9 cellular contexts compared by ENCODE assay signal in the genomic region with DNA sequence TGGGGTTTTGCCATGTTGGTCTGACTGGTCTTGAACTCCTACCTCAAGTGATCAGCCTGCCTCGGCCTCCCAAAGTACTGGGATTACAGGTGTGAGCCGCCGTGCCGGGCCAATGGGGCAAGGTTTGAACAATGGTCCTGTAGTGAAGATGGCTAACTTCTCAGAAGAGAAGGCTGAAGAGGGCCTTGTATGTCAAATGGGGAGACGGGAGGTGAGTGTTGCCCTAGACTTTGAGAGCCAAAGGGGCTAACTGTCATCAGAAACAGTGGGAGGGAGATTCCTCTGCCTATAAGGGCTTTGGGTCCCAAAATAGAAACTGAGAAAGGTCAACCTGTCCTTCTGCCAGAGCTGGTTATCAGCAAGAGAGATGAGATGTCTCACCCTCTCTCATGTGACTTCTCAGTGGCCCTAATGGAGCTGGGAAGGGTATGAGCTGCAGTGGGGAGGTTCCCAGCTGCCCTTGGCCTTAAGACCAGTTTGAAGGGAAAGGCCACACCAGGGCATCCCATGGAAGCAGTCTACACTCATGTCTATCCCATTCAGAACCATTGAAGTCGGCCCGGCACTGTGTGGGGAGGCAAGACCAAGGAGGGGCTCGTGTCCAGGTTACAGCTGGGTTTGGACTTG. TPM values are rescaled to one million over a fixed set of nuclear protein-coding genes. Genes with fewer than 3 reads are reported as not detected.
A peak's percentile ranks its signal among the peaks of the same experiment; 100 is the strongest.
DNase-seq lines count a peak whose midpoint lies in the region; ATAC-seq, FAIRE-seq and TF ChIP-seq lines count a peak whose summit lies in the region.
"Had no signal": no experiment of that assay in that cellular context is flagged by ENCODE, and none has a peak within 500 bp of the region (broad histone marks: within the 10 kb centered on the region; RNA-seq: fewer than 3 reads in every experiment).

No MANE protein-coding gene starts in this region.

- no peaks in the 10 kb centered on the region for H3K9me3 ChIP-seq in CD8-positive, alpha-beta memory T cell (ENCODE audit: low read length)
- H3K9me3 ChIP-seq in OCI-LY3 (ENCODE audit: insufficient read depth, low read length): no peaks in the 10 kb centered on the region
- H3K9me3 ChIP-seq in H1 (ENCODE audit: insufficient read depth in 2 of 2, low read depth in 1 of 2, low read length in 1 of 2): no peaks in the 10 kb centered on the region
- no peaks in the 10 kb centered on the region for H3K9me3 ChIP-seq in neutrophil

- no peak overlapping the region for H3K23ac ChIP-seq in H1 (ENCODE audit: insufficient read length)

- H2BK20ac ChIP-seq in H1 (ENCODE audit: low read length): no peak overlapping the region

- H3K4me1 Mint-ChIP-seq in CD8-positive, alpha-beta memory T cell: peaks cover 46 to 55% (median 48%) of the 10 kb centered on the region in 3 donors

- H2AK5ac ChIP-seq in H1 (ENCODE audit: low read depth, low read length): no peak overlapping the region

- H3K18ac ChIP-seq in H1 (ENCODE audit: extremely low read depth, low read length): no peak overlapping the region

- H3K27me3 ChIP-seq in CD8-positive, alpha-beta memory T cell (ENCODE audit: insufficient read depth, low read length, poor library complexity, severe bottlenecking): no peaks in the 10 kb centered on the region
- no peaks in the 10 kb centered on the region for H3K27me3 ChIP-seq in OCI-LY3 (ENCODE audit: low read depth, low read length)
- H3K27me3 ChIP-seq in H1 (replicated peaks in 1 of 4; ENCODE audit: control insufficient read depth in 3 of 4, extremely low read depth in 1 of 4, insufficient read depth in 3 of 4, low read length in 3 of 4): no peaks in the 10 kb centered on the region
- H3K27me3 ChIP-seq in neutrophil: no peaks in the 10 kb centered on the region

- TF ChIP-seq CTCF in OCI-LY3 (IDR thresholded peaks at IDR 0.05; ENCODE audit: low read depth, low read length) (no peak), H1 (IDR thresholded peaks at IDR 0.05; ENCODE audit: control extremely low read depth in 1 of 3, insufficient read depth in 1 of 3, low read depth in 1 of 3, low read length in 3 of 3) (no peak), neutrophil (IDR thresholded peaks at IDR 0.05) (no peak)

- H3K79me2 ChIP-seq in OCI-LY3 (ENCODE audit: low read length) (peaks cover 35% of the 10 kb centered on the region), H1 (ENCODE audit: control insufficient read depth in 1 of 2, insufficient read depth in 2 of 2, low read length in 2 of 2) (peaks cover 0 to 29% of the 10 kb centered on the region in 2 experiments; a peak in 3 of 4 replicates)

- H2AFZ ChIP-seq in OCI-LY3 (ENCODE audit: low read depth, low read length) (no peak overlapping the region), H1 (ENCODE audit: low read length) (no peak overlapping the region)

- H4K5ac ChIP-seq in H1 (ENCODE audit: insufficient read length, low read depth, low read length): peak overlapping the region; percentile 26

- no peak overlapping the region for H3K56ac ChIP-seq in H1 (replicated peaks; ENCODE audit: insufficient read length, low read depth, low read length)

- WGBS in H1 (ENCODE audit: extremely low coverage in 1 of 2, insufficient coverage in 1 of 2, insufficient read length in 1 of 2, insufficient replicate concordance in 2 of 2, low coverage in 1 of 2, low lambda C conversion rate in 2 of 2, missing lambda C conversion rate in 1 of 2), 2 experiments: 96% methylated on average over 8 of the region's 8 CpGs; no CpG with 5 or more reads in 1 of the 2 experiments

- peak overlapping the region; percentile 90 for H3K4me3 ChIP-seq in CD8-positive, alpha-beta memory T cell (ENCODE audit: low read length)
- H3K4me3 ChIP-seq in OCI-LY3 (ENCODE audit: low read length) (peak overlapping the region; percentile 100), H1 (ENCODE audit: extremely low read depth in 1 of 4, insufficient read depth in 2 of 4, low read depth in 3 of 4, low read length in 4 of 4) (0 out of 8 replicates have a peak overlapping the region, but pooled peaks of 1 of the 4 experiments have one; percentile 2), neutrophil (ENCODE audit: low read depth in 1 of 2, low read length in 1 of 2) (peak overlapping the region; percentile 76 to 96)

- H3K79me1 ChIP-seq in H1 (ENCODE audit: low read depth, low read length): no peaks in the 10 kb centered on the region; the same call in 1 of the 2 replicates

- peak overlapping the region; percentile 93 for H3K27ac ChIP-seq in CD8-positive, alpha-beta memory T cell (ENCODE audit: low read depth, low read length)
- H3K27ac ChIP-seq in OCI-LY3 (ENCODE audit: low read length) (peak overlapping the region; percentile 99), H1 (ENCODE audit: low read depth, low read length) (no peak overlapping the region), neutrophil (peak overlapping the region; percentile 98)

- no peak overlapping the region for H3K14ac ChIP-seq in H1 (ENCODE audit: insufficient read length)

- POLR2A ChIA-PET in CD8-positive, alpha-beta memory T cell (lab: Charles Lee): interaction anchor here (3.2 kb wide), 1 partner anchor 100 kb away, joined by 23 read pairs; the partner anchor contains the start of gene VDAC2
- POLR2A ChIA-PET in H1 (lab: Charles Lee; ENCODE audit: partially characterized antibody): interaction anchor here (2.0 to 2.3 kb wide), 2 partner anchors 9 to 10 kb away, joined by 4 to 7 read pairs; no protein-coding TSS in a partner anchor

- CTCF ChIA-PET in CD8-positive, alpha-beta memory T cell (lab: Charles Lee): interaction anchor here (1.0 to 2.0 kb wide), 3 partner anchors 10 to 866 kb away, joined by 4 to 8 read pairs (median 5); no protein-coding TSS in a partner anchor
- CTCF ChIA-PET in H1 (lab: Charles Lee; ENCODE audit: partially characterized antibody): interaction anchor here (0.7 to 3.1 kb wide), 9 partner anchors 12 to 151 kb away, joined by 3 to 11 read pairs (median 4); partner anchors contain the start of gene COMTD1

- no peak for ATAC-seq in GM18502 (IDR thresholded peaks at IDR 0.05; ENCODE audit: poor library complexity, unreplicated experiment)

- H3K27ac Mint-ChIP-seq in CD8-positive, alpha-beta memory T cell: peak overlapping the region; percentile 89 to 98 (median 95)

- no peak overlapping the region for H2BK120ac ChIP-seq in H1 (replicated peaks; ENCODE audit: low read depth, low read length)

- H3K9me3 Mint-ChIP-seq in CD8-positive, alpha-beta memory T cell: no peaks in the 10 kb centered on the region

- no peak overlapping the region for H4K91ac ChIP-seq in H1 (replicated peaks; ENCODE audit: insufficient read length, low read length)

- H3K4me2 ChIP-seq in OCI-LY3 (ENCODE audit: low read length) (peak overlapping the region; percentile 80), H1 (ENCODE audit: insufficient read depth in 1 of 2, low read depth in 2 of 2, low read length in 2 of 2) (peak overlapping the region; percentile 68 to 84; a peak in 2 of 4 replicates)

- H3K4ac ChIP-seq in H1 (replicated peaks; ENCODE audit: insufficient read length, low read depth, low read length): no peak overlapping the region

- FAIRE-seq in H1 (lab: Jason Lieb, UNC): no peak

- H3K36me3 Mint-ChIP-seq in CD8-positive, alpha-beta memory T cell: peaks cover 0 to 14% (median 2%) of the 10 kb centered on the region in 3 donors

- TF ChIP-seq RAD21 in H1 (IDR thresholded peaks at IDR 0.05 in 1 of 2, conservative IDR thresholded peaks at IDR 0.05 in 1 of 2; ENCODE audit: low read depth in 2 of 2, low read length in 2 of 2): no peak

- no peaks in the 10 kb centered on the region for H3K27me3 Mint-ChIP-seq in CD8-positive, alpha-beta memory T cell

- no peak overlapping the region for H2BK12ac ChIP-seq in H1 (ENCODE audit: low read depth, low read length)

- H3K4me1 ChIP-seq in CD8-positive, alpha-beta memory T cell (ENCODE audit: insufficient read depth, low read length): peaks cover 37% of the 10 kb centered on the region
- peaks cover 13% of the 10 kb centered on the region; the same call in 1 of the 2 replicates for H3K4me1 ChIP-seq in OCI-LY3 (ENCODE audit: low read length)
- H3K4me1 ChIP-seq in H1 (replicated peaks in 1 of 4; ENCODE audit: control insufficient read depth in 3 of 4, insufficient read depth in 4 of 4, low read length in 3 of 4): peaks cover 0 to 13% (median 8%) of the 10 kb centered on the region in 4 experiments; a peak in 6 of 7 replicates
- peaks cover 76 to 79% of the 10 kb centered on the region in 2 experiments for H3K4me1 ChIP-seq in neutrophil (ENCODE audit: control insufficient read depth in 1 of 2, insufficient read depth in 1 of 2, low read depth in 1 of 2, low read length in 1 of 2)

- H4K8ac ChIP-seq in H1 (ENCODE audit: extremely low read depth, insufficient read depth, low read length): no peak overlapping the region

- H3K36me3 ChIP-seq in CD8-positive, alpha-beta memory T cell (ENCODE audit: insufficient read depth, low read length): no peaks in the 10 kb centered on the region
- H3K36me3 ChIP-seq in OCI-LY3 (replicated peaks; ENCODE audit: low read depth, low read length) (no peaks in the 10 kb centered on the region), H1 (ENCODE audit: control insufficient read depth in 2 of 4, insufficient read depth in 4 of 4, low read length in 3 of 4) (no peaks in the 10 kb centered on the region), neutrophil (no peaks in the 10 kb centered on the region)

- H2BK15ac ChIP-seq in H1 (ENCODE audit: low read length): no peak overlapping the region

- no peak for DNase-seq in CD8-positive, alpha-beta memory T cell
- DNase-seq in H1 (ENCODE audit: low read depth in 1 of 2, low spot score in 2 of 2) (peak in 1 of 2 experiments; percentile 44), germinal center (ENCODE audit: low spot score) (no peak), SIG-M5 (lab: John Stamatoyannopoulos, UW) (no peak)
- no peak for DNase-seq in NK-92 treated with Interleukin-12 subunit alpha and Interleukin-12 subunit beta, amount 100 ng/mL, for 24 hours (lab: John Stamatoyannopoulos, UW)
- DNase-seq: NCI-H1694 had no signal

- no peak for TF ChIP-seq POLR2A in H1 (IDR thresholded peaks at IDR 0.05; ENCODE audit: control extremely low read depth in 1 of 2, low read depth in 2 of 2, low read length in 2 of 2)

- no peak overlapping the region for H2BK5ac ChIP-seq in H1 (ENCODE audit: low read depth, low read length)

- H4K20me1 ChIP-seq in OCI-LY3 (ENCODE audit: insufficient read depth, low read length): peaks cover 25% of the 10 kb centered on the region
- H4K20me1 ChIP-seq in H1 (replicated peaks in 1 of 2; ENCODE audit: control insufficient read depth in 1 of 2, insufficient read depth in 2 of 2, low read length in 2 of 2): no peaks in the 10 kb centered on the region

- TF ChIP-seq EP300 in H1 (IDR thresholded peaks at IDR 0.05; ENCODE audit: borderline replicate concordance in 1 of 2, low read depth in 2 of 2, low read length in 2 of 2): no peak

- H3K4me3 Mint-ChIP-seq in CD8-positive, alpha-beta memory T cell: peak overlapping the region; percentile 84 to 99 (median 90)

- peaks cover 4% of the 10 kb centered on the region; the same call in 1 of the 2 replicates for H3K23me2 ChIP-seq in H1 (ENCODE audit: low read depth, low read length)

- H3K9ac ChIP-seq in OCI-LY3 (ENCODE audit: low read length) (peak overlapping the region; percentile 99; the same call in 1 of the 2 replicates), H1 (replicated peaks in 1 of 4; ENCODE audit: extremely low read depth in 1 of 4, low read depth in 3 of 4, low read length in 3 of 4) (no peak overlapping the region)

RNA-seq across cellular contexts. Expression of gene SAMD8, which starts 1.3 kb away (rescaled TPM):
- total RNA-seq in CD8-positive, alpha-beta memory T cell: 10 to 100 TPM; 15.0 to 16.4 TPM
- polyA plus RNA-seq in CD8-positive, alpha-beta memory T cell: 5.9 TPM
- 16.6 and 20.9 TPM in 2 replicates for total RNA-seq in H1 (2021; fragmentation: NEBNext Ultra II Directional; extraction: Animal tissue kit (Norgen Biotek cat#: 25700))
- 9.3 and 11.7 TPM in 2 replicates for polyA plus RNA-seq in H1 (2011; rRNA removed)
- 10.1 TPM for polyA plus RNA-seq in H1 (2011; cell fraction: cytosol; rRNA removed)
- 6.1 TPM for polyA plus RNA-seq in H1 (2011; cell fraction: nucleus; rRNA removed)
- 4.6 to 8.5 TPM (median 6.8 TPM) in 4 replicates for polyA plus RNA-seq in H1 (2012, experiment 1 of 2)
- polyA plus RNA-seq in H1 (2012, experiment 2 of 2): 1.3 TPM
- 10.8 TPM for polyA plus RNA-seq in H1 (2013, experiment 1 of 2)
- 11.6 TPM for polyA plus RNA-seq in H1 (2013, experiment 2 of 2)
- polyA minus RNA-seq in H1 (2011; rRNA and poly(A)+ RNA removed): 37.7 and 50.7 TPM in 2 replicates
- polyA minus RNA-seq in H1 (2011; cell fraction: cytosol; rRNA and poly(A)+ RNA removed): 11.7 TPM
- 22.2 TPM for polyA minus RNA-seq in H1 (2011; cell fraction: nucleus; rRNA and poly(A)+ RNA removed)
